Comparison of ENCODE assay signal across 21 cellular contexts in the genomic region with DNA sequence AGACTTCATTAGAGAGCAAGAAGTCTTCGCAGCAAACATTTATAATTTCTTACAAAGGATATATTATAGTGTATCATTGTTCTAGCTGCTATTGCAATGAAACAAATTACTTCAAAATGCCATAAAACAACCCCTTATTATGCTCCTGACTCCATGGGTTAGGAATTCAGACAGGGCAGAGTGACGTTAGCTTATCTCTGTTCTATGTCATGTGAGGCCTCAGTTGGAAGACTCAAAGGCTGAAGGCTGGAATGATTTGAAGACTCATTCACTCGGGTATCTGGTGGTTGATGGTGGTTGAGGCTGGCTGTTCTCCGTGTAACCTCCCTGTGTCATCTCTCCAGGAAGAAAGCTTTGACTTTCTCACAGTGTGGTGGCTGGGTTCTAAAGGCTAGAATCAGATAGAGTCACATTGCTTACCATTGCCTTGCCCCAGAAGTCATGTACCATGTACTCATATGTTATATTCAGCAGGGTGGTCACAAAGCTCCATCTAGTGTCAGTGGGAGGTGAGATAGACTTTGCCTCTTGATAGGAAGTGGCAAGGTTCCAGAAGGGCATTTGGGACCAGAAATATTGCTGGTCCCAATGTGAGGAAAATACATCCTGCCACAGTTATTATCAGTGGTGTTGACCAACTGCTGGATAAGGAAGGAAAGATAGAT.
"Had no signal": no experiment of that assay in that cellular context is flagged by ENCODE, and none has a peak within 500 bp of the region (broad histone marks: within the 10 kb centered on the region; RNA-seq: fewer than 3 reads in every experiment).

No MANE protein-coding gene starts in this region.

- ATAC-seq: activated T-helper 17 cell treated with anti-CD3 and anti-CD28 coated beads, Interleukin-2, amount 50 U/mL, for 72 hours; foreskin keratinocyte; left lobe of liver; right cardiac atrium; stimulated activated effector memory CD8-positive, alpha-beta T cell treated with anti-CD3 and anti-CD28 coated beads, Interleukin-12 subunit alpha, Interleukin-12 subunit beta, amount 100 ng/mL, for 72 hours had no signal

- H3K9me3 ChIP-seq: prostate gland, thoracic aorta had no signal

- H3K4me3 ChIP-seq: coronary artery, lung, prostate gland, thoracic aorta had no signal

- H3K4me1 ChIP-seq: foreskin keratinocyte, prostate gland had no signal

- DNase-seq: activated B cell treated with CpG ODN at 0.5 μM for 24 hours; activated CD4-positive, alpha-beta memory T cell treated with anti-CD3 and anti-CD28 coated beads, Interleukin-2, amount 10 ng/mL, durations not matched to agents 7 days and 5 days; activated CD4-positive, alpha-beta T cell treated with anti-CD3 and anti-CD28 coated beads for 4 hours; activated naive CD4-positive, alpha-beta T cell treated with Interleukin-2 at 50 U/mL for 16 hours; activated naive CD8-positive, alpha-beta T cell treated with anti-CD3 and anti-CD28 coated beads, Interleukin-2, amount 10 ng/mL, durations not matched to agents 7 days and 5 days; activated T-cell treated with anti-CD3 and anti-CD28 coated beads, Interleukin-2, amount 50 U/mL, for 1 hour; foreskin keratinocyte; glutamatergic neuron; hypothalamus; kidney; right cardiac atrium; small intestine; stimulated activated CD4-positive, alpha-beta T cell treated with anti-CD3 and anti-CD28 coated beads, Interleukin-4, amount 100 ng/mL, for 24 hours; SW 1271 had no signal

- H3K36me3 ChIP-seq: prostate gland, thoracic aorta had no signal

- H3K27ac ChIP-seq: coronary artery, foreskin keratinocyte, prostate gland, thoracic aorta had no signal
